Comparison of ENCODE assay signal across 9 cellular contexts in genomic region chr5:30781642-30782041, GRCh38.
"Had no signal": no experiment of that assay in that cellular context is flagged by ENCODE, and none has a peak within 500 bp of the region (broad histone marks: within the 10 kb centered on the region; RNA-seq: fewer than 3 reads in every experiment).

No MANE protein-coding gene starts in this region.

- H3K27ac Mint-ChIP-seq: IgD-negative memory B cell had no signal

- H3K4me3 Mint-ChIP-seq: H9, IgD-negative memory B cell had no signal

- H3K9ac ChIP-seq: KMS-11 had no signal

- H3K4me2 ChIP-seq: KMS-11 had no signal

- H3K27ac ChIP-seq: HL-60, KMS-11 had no signal

- H3K27me3 Mint-ChIP-seq: IgD-negative memory B cell had no signal

- DNase-seq: GOT3, H9, HCEC 1CT, KBM-7 had no signal

- FAIRE-seq: H54, HepG2 had no signal

- H3K4me1 Mint-ChIP-seq: IgD-negative memory B cell had no signal

- ATAC-seq: HepG2 had no signal
